ENCODE assay signal across 1 cellular context in genomic region chr21:41199123-41199522, GRCh38.
TF ChIP-seq lines count a peak whose summit lies in the region.

No MANE protein-coding gene starts in this region.

TF ChIP-seq in H1, 55 proteins besides CTCF, POLR2A, EP300 and RAD21 (continued from another document):
- TF ChIP-seq RBBP5 (IDR thresholded peaks at IDR 0.05; ENCODE audit: borderline replicate concordance, low read depth, low read length) (no peak), POLR2AphosphoS5 (IDR thresholded peaks at IDR 0.05; ENCODE audit: low read depth, low read length) (no peak), PHF8 (conservative IDR thresholded peaks at IDR 0.05; ENCODE audit: low read depth, low read length) (no peak), BCL11A (IDR thresholded peaks at IDR 0.05; ENCODE audit: low read depth in 2 of 2, low read length in 2 of 2) (no peak), TAF1 (IDR thresholded peaks at IDR 0.05; ENCODE audit: low read depth, low read length) (no peak), ATF2 (IDR thresholded peaks at IDR 0.05; ENCODE audit: low read length) (no peak), NRF1 (IDR thresholded peaks at IDR 0.05; ENCODE audit: low read depth, low read length) (no peak), RXRA (IDR thresholded peaks at IDR 0.05; ENCODE audit: insufficient read depth, low read depth, low read length) (no peak), RNF2 (IDR thresholded peaks at IDR 0.05; ENCODE audit: borderline replicate concordance, low read depth, low read length, missing control alignments, poor library complexity, severe bottlenecking) (no peak), CREB1 (IDR thresholded peaks at IDR 0.05) (no peak), GABPA (IDR thresholded peaks at IDR 0.05; ENCODE audit: borderline replicate concordance, insufficient read depth, low read length) (no peak)
